Comparison of ENCODE assay signal across 3 cellular contexts in genomic region chr1:143947749-143948148, GRCh38. TPM values are rescaled to one million over a fixed set of nuclear protein-coding genes. Genes with fewer than 3 reads are reported as not detected.
"Had no signal": no experiment of that assay in that cellular context is flagged by ENCODE, and none has a peak within 500 bp of the region (broad histone marks: within the 10 kb centered on the region; RNA-seq: fewer than 3 reads in every experiment).

No MANE protein-coding gene starts in this region.

RNA-seq across cellular contexts. Expression of gene FAM72C, which starts 24.0 kb away (rescaled TPM):
- total RNA-seq: temporal lobe, thoracic aorta, upper lobe of right lung had no signal
